Comparison of ENCODE assay signal across 17 cellular contexts in the genomic region with DNA sequence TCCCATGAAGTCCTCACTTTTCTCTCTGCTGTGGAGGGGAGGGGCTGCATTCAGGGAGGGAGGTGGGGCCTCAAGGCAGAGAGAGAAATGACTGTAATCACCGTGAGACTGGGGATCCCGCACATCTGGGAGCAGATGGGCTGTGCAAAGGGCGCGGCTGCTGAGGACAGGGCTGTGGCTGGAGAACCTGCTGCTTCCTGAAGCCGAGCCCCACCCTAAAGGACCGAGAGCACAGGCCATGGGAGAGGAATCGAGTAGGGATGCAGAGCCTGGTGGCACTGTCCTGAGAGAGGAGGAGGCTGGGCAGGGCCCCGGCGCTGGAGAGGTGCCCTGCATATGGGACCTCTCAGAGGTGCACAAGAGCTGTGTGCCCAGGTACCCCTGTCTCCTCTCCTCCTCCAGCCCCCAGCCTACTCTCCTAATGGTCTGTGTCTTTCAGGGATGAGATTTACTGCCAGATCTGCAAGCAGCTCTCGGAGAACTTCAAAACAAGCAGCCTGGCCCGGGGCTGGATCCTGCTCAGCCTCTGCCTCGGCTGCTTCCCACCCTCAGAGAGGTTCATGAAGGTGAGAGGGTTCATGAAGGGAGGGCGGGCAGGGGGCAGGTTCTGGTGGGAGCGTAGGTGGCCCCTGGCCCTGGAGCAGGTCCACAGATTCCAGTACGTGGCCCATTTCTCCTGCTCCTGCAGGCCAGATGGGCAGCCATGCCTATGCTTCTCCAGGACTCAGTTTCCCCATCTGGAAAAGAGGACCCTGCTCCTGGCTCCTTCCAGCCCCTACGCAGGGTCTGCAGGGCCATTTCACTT. TPM values are rescaled to one million over a fixed set of nuclear protein-coding genes. Genes with fewer than 3 reads are reported as not detected.
A peak's percentile ranks its signal among the peaks of the same experiment; 100 is the strongest.
DNase-seq lines count a peak whose midpoint lies in the region; TF ChIP-seq lines count a peak whose summit lies in the region.
"Had no signal": no experiment of that assay in that cellular context is flagged by ENCODE, and none has a peak within 500 bp of the region (broad histone marks: within the 10 kb centered on the region; RNA-seq: fewer than 3 reads in every experiment).

No MANE protein-coding gene starts in this region.

- peaks cover 10% of the 10 kb centered on the region for H3K4me1 Mint-ChIP-seq in glutamatergic neuron (ENCODE audit: low read depth, unreplicated experiment)
- no peaks in the 10 kb centered on the region for H3K4me1 Mint-ChIP-seq in neural progenitor cell
- H3K4me1 Mint-ChIP-seq: neural crest cell had no signal

- H3K4me3 Mint-ChIP-seq in glutamatergic neuron (ENCODE audit: unreplicated experiment) (no peak overlapping the region), neural progenitor cell (no peak overlapping the region)
- H3K4me3 Mint-ChIP-seq: CD8-positive, alpha-beta memory T cell; neural crest cell had no signal

- H3K36me3 Mint-ChIP-seq in glutamatergic neuron (ENCODE audit: unreplicated experiment) (peaks cover 9% of the 10 kb centered on the region), neural progenitor cell (no peaks in the 10 kb centered on the region)
- H3K36me3 Mint-ChIP-seq: CD8-positive, alpha-beta memory T cell had no signal

- H3K36me3 ChIP-seq in KOPT-K1 (ENCODE audit: insufficient read depth, low read length) (peaks cover 61% of the 10 kb centered on the region), neural progenitor cell (no peaks in the 10 kb centered on the region)
- H3K36me3 ChIP-seq: left lung had no signal

- H3K4me3 ChIP-seq in neural progenitor cell, result no peak overlapping the region
- H3K4me3 ChIP-seq: left lung, smooth muscle cell had no signal

- H3K79me2 ChIP-seq in neural progenitor cell (ENCODE audit: low read depth), result no peaks in the 10 kb centered on the region

- no peak for TF ChIP-seq CTCF in glutamatergic neuron (IDR thresholded peaks at IDR 0.05; ENCODE audit: partially characterized antibody, unreplicated experiment)
- TF ChIP-seq CTCF in neural progenitor cell (IDR thresholded peaks at IDR 0.05), result no peak

- H3K27me3 Mint-ChIP-seq in glutamatergic neuron (ENCODE audit: unreplicated experiment) (peaks cover 9% of the 10 kb centered on the region), neural progenitor cell (ENCODE audit: insufficient read depth, low read depth) (peaks cover 8% of the 10 kb centered on the region)

- H4K20me1 ChIP-seq in neural progenitor cell (ENCODE audit: low read depth), result no peaks in the 10 kb centered on the region

- peak overlapping the region; percentile 99 for H3K27ac ChIP-seq in KOPT-K1 (ENCODE audit: low read depth, low read length, poor library complexity, severe bottlenecking)
- no peak overlapping the region for H3K27ac ChIP-seq in neural progenitor cell
- H3K27ac ChIP-seq: left lung had no signal

- H3F3A ChIP-seq in neural progenitor cell (ENCODE audit: low read depth), result no peaks in the 10 kb centered on the region

- no peak overlapping the region for H2AFZ ChIP-seq in neural progenitor cell (replicated peaks)

- H3K9me3 ChIP-seq in KOPT-K1 (ENCODE audit: insufficient read depth, low read length, poor library complexity, severe bottlenecking), result no peaks in the 10 kb centered on the region
- H3K9me3 ChIP-seq in neural progenitor cell (ENCODE audit: low read depth), result no peaks in the 10 kb centered on the region
- H3K9me3 ChIP-seq: left lung had no signal

- H3K4me1 ChIP-seq in neural progenitor cell, result peaks cover 8% of the 10 kb centered on the region
- H3K4me1 ChIP-seq: left lung had no signal

- H3K9me3 Mint-ChIP-seq in glutamatergic neuron (ENCODE audit: unreplicated experiment), result peaks cover 4% of the 10 kb centered on the region
- H3K9me3 Mint-ChIP-seq in neural progenitor cell, result peaks cover 4% of the 10 kb centered on the region
- H3K9me3 Mint-ChIP-seq: activated T-helper 2 cell treated with anti-CD3 and anti-CD28 coated beads, Interferon-gamma antibody, Interleukin-2, Interleukin-4, amounts not matched to agents 10 μg/mL and 5 μg/mL and 100 μg/mL, durations not matched to agents 14 hours and 24 hours and 36 hours; CD8-positive, alpha-beta memory T cell; neural crest cell had no signal

- no peak overlapping the region for H3K4me2 ChIP-seq in neural progenitor cell
- H3K4me2 ChIP-seq: smooth muscle cell had no signal

- no peak overlapping the region for H3K9ac ChIP-seq in neural progenitor cell

- no peaks in the 10 kb centered on the region for H3K27me3 ChIP-seq in neural progenitor cell
- H3K27me3 ChIP-seq: left lung had no signal

- DNase-seq in NCI-H748 (lab: John Stamatoyannopoulos, UW; ENCODE audit: unreplicated experiment), result peak; percentile 2
- no peak for DNase-seq in NCI-H748 treated with DMSO at 0.1 percent for 48 hours (lab: John Stamatoyannopoulos, UW)
- peak; percentile 35 for DNase-seq in glutamatergic neuron
- peak; percentile 23 for DNase-seq in stimulated activated CD8-positive, alpha-beta memory T cell treated with anti-CD3 and anti-CD28 coated beads, Interleukin-4, amount 100 ng/mL, for 48 hours
- DNase-seq in NCI-H2196 (lab: John Stamatoyannopoulos, UW; ENCODE audit: unreplicated experiment), result no peak
- DNase-seq in neural progenitor cell (ENCODE audit: low spot score), result no peak
- DNase-seq in T-helper 9 cell, result no peak
- DNase-seq: 8988T; activated CD4-positive, CD25-positive, alpha-beta regulatory T cell treated with anti-CD3 and anti-CD28 coated beads, Interleukin-2, amount 50 U/mL, for 72 hours; NCI-H1417 treated with DMSO at 0.1 percent for 48 hours; NCI-H526 treated with DMSO at 0.1 percent for 48 hours had no signal

- H3K27ac Mint-ChIP-seq in glutamatergic neuron (ENCODE audit: unreplicated experiment) (no peak overlapping the region), neural progenitor cell (no peak overlapping the region)
- H3K27ac Mint-ChIP-seq: activated T-helper 2 cell treated with anti-CD3 and anti-CD28 coated beads, Interferon-gamma antibody, Interleukin-2, Interleukin-4, amounts not matched to agents 10 μg/mL and 5 μg/mL and 100 μg/mL, durations not matched to agents 14 hours and 24 hours and 36 hours; CD8-positive, alpha-beta memory T cell had no signal

RNA-seq across cellular contexts. Expression of a gene that starts 25.9 kb away (rescaled TPM):
- total RNA-seq in glutamatergic neuron (ENCODE audit: unreplicated experiment) (not detected), neural progenitor cell (ENCODE audit: low replicate concordance) (not detected in 2 replicates)
- total RNA-seq: activated T-helper 2 cell treated with anti-CD3 and anti-CD28 coated beads, Interferon-gamma antibody, Interleukin-2, Interleukin-4, amounts not matched to agents 10 μg/mL and 5 μg/mL and 100 μg/mL, durations not matched to agents 14 hours and 24 hours and 36 hours; CD8-positive, alpha-beta memory T cell; smooth muscle cell had no signal

RNA-seq across cellular contexts. Expression of a gene that starts 55.2 kb away (rescaled TPM):
- 0.29 TPM for total RNA-seq in glutamatergic neuron (ENCODE audit: unreplicated experiment)
- total RNA-seq in neural progenitor cell (ENCODE audit: low replicate concordance), result 1.2 TPM in 1 of 2 replicates, not detected in the other

Comparison
In these comparisons a context has a peak if more than half of its experiments do, and no peak if none do; other contexts are left out.
1. DNase-seq: peak in NCI-H748 (single experiment), glutamatergic neuron (single experiment) and stimulated activated CD8-positive, alpha-beta memory T cell treated with anti-CD3 and anti-CD28 coated beads, Interleukin-4, amount 100 ng/mL, for 48 hours (single experiment); none in NCI-H748 treated with DMSO at 0.1 percent for 48 hours (single experiment), NCI-H2196 (single experiment), neural progenitor cell (single experiment) and T-helper 9 cell (single experiment).